In the genomic region with DNA sequence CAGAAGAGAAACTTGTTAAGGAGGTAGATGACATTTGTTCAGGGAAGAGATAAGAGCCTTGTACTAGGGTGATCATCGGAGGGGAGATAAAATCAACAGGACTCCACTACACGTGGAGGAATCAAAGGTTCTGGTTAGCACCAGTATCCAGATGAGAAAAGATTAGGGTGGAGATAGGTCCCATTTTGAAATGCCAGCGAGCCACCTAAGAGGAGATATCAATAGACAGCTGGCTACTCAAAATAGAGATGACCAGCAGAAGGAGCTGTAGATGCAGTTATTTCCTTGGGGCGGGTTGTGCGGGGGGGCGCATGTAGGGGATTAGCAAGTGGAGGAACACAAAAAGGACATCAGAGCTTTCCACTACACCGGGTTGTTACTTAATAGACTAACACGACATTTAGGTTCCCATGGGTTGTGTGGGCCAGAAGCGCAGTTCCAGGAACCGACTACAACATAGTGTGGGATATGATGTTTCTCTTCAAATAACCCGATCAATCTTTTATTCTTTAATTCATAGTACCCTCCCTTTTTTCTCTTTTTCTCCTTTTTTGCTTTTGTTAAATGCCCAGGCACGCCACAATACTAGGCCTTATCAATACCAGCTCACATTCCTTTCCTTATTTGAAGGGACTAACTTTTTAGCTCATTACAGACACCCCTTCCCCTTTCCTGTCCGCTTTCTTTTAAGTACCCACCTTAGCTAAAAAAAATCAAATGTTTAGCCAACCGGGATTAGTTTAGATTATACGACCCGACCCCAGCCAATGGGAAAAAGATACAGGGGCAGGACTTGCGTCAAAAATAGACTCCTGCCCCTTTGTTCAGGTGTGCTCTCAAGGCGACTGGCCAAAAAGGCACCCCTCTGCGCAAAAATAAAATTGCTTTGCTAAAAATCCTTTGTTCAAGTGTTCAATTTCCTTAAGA, we compare ENCODE assay signal across 8 cellular contexts. TPM values are rescaled to one million over a fixed set of nuclear protein-coding genes. Genes with fewer than 3 reads are reported as not detected.
A peak's percentile ranks its signal among the peaks of the same experiment; 100 is the strongest.
DNase-seq lines count a peak whose midpoint lies in the region; ATAC-seq, FAIRE-seq and TF ChIP-seq lines count a peak whose summit lies in the region.

No MANE protein-coding gene starts in this region.

- WGBS in right lobe of liver (ENCODE audit: insufficient coverage, low coverage, low lambda C conversion rate, missing lambda C conversion rate): 27% methylated on average over 16 of the region's 19 CpGs

- DNase-seq in D341Med (ENCODE audit: low spot score) (peak; percentile 37), GM19239 (ENCODE audit: insufficient read length, low spot score) (no peak), SHP77 (lab: John Stamatoyannopoulos, UW) (peak; percentile 58 to 68), coronary artery (ENCODE audit: low spot score) (no peak), right lobe of liver (peak in 2 of 3 donors; percentile 37 to 56), thoracic aorta (ENCODE audit: low spot score) (no peak), NCI-H1694 (lab: John Stamatoyannopoulos, UW) (no peak)

- intact Hi-C loops in right lobe of liver (cut with DNase I): no loop called here

- TF ChIP-seq POLR2A in right lobe of liver (IDR thresholded peaks at IDR 0.05): no peak

- peak overlapping the region; percentile 71 for H3K4me3 ChIP-seq in coronary artery
- H3K4me3 ChIP-seq in right lobe of liver: peak overlapping the region; percentile 62 to 74 (median 71)
- peak overlapping the region; percentile 76 for H3K4me3 ChIP-seq in thoracic aorta

- H3K9me3 ChIP-seq in right lobe of liver (no peaks in the 10 kb centered on the region), thoracic aorta (no peaks in the 10 kb centered on the region)

- H3K27ac ChIP-seq in coronary artery: peak overlapping the region; percentile 91 to 94
- peak overlapping the region; percentile 58 to 83 (median 82) for H3K27ac ChIP-seq in right lobe of liver
- peak overlapping the region; percentile 95 to 96 for H3K27ac ChIP-seq in thoracic aorta

- H3K27me3 ChIP-seq in right lobe of liver: no peaks in the 10 kb centered on the region
- H3K27me3 ChIP-seq in thoracic aorta (replicated peaks; ENCODE audit: insufficient read depth): no peaks in the 10 kb centered on the region

- peak; percentile 1 for ATAC-seq in HG03520 (IDR thresholded peaks at IDR 0.05; ENCODE audit: unreplicated experiment)
- peak; percentile 8 to 24 (median 14) for ATAC-seq in right lobe of liver
- no peak for ATAC-seq in thoracic aorta (ENCODE audit: insufficient number of reproducible peaks, low FRiP score, low read depth)

- H3K36me3 ChIP-seq in right lobe of liver (no peaks in the 10 kb centered on the region), thoracic aorta (no peaks in the 10 kb centered on the region)

- FAIRE-seq in GM19239 (lab: Jason Lieb, UNC): peak; percentile 81

- TF ChIP-seq CTCF in coronary artery (IDR thresholded peaks at IDR 0.05) (no peak), right lobe of liver (IDR thresholded peaks at IDR 0.05) (peak in 3 of 4 donors; percentile 15 to 31 (median 16)), thoracic aorta (IDR thresholded peaks at IDR 0.05) (no peak)

- peaks cover 0 to 7% (median 0%) of the 10 kb centered on the region in 4 donors for H3K4me1 ChIP-seq in right lobe of liver
- peaks cover 0 to 13% of the 10 kb centered on the region in 2 donors for H3K4me1 ChIP-seq in thoracic aorta (ENCODE audit: control insufficient read depth in 1 of 2, low read depth in 2 of 2)

RNA-seq across cellular contexts. Expression of a gene that starts 2.0 kb away (rescaled TPM):
- total RNA-seq in right lobe of liver (1 to 10 TPM in 1 of 6 experiments, under 1 TPM in 5; 0.35 to 1.4 (median 0.83) TPM), thoracic aorta (1 to 10 TPM in 1 of 2 donors, under 1 TPM in 1; 0.81 to 1.9 TPM)

RNA-seq across cellular contexts. Expression of a gene that starts 17.0 kb away (rescaled TPM):
- 10 to 100 TPM; 25.6 to 31.4 (median 29.2) TPM for total RNA-seq in right lobe of liver
- 10 to 100 TPM; 26.0 to 39.1 TPM for total RNA-seq in thoracic aorta

Comparison
In these comparisons a context has a peak if more than half of its experiments do, and no peak if none do; other contexts are left out.
1. DNase-seq: peak in D341Med (single experiment), SHP77 (2 of 2) and right lobe of liver (2 of 3); none in GM19239 (single experiment), coronary artery (single experiment), thoracic aorta (single experiment) and NCI-H1694 (single experiment).
2. CTCF ChIP-seq: peak in right lobe of liver (3 of 4); none in coronary artery (single experiment) and thoracic aorta (single experiment).
3. Peak in every context shown above with its lines, with median percentiles within 50 percentile points of each other: H3K27ac ChIP-seq and H3K4me3 ChIP-seq.